ENCODE assay signal across 33 cellular contexts in the genomic region with DNA sequence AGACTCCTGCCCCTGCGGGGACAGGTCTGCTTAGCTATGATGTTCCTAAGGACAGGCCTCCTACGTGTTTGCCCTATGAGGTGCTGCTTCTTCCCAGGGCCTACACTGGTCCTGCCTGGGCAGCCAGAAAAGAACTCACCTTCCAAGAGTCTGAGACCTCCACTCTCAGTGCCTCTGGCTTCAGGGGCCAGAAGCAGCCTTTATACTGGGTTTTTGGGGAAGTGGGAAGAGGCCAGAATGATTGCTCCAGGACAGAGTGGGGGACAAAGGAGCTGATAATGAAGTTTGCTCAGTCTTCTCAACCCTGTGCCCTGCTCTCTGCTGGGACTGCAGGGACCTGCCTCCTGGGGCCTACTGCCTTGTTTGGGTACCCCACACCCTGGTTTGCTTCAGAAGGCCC. TPM values are rescaled to one million over a fixed set of nuclear protein-coding genes. Genes with fewer than 3 reads are reported as not detected.
"Had no signal": no experiment of that assay in that cellular context is flagged by ENCODE, and none has a peak within 500 bp of the region (broad histone marks: within the 10 kb centered on the region; RNA-seq: fewer than 3 reads in every experiment).

PRG3 (minus strand) TSS at position 176 of the 400 bp plus-strand sequence. CDS start 442 bp downstream, outside the sequence.

- FAIRE-seq: urothelium cell line had no signal

- H3K9me3 Mint-ChIP-seq: stimulated activated effector memory CD8-positive, alpha-beta T cell treated with anti-CD3 and anti-CD28 coated beads, Interleukin-12 subunit alpha, Interleukin-12 subunit beta, amount 100 ng/mL, for 72 hours; stimulated activated memory B cell treated with anti-CD40 and anti-IgM and Interleukin-4, amounts not matched to agents 10 μg/mL and 1 μg/mL and 100 μg/mL, for 72 hours; stimulated activated naive CD8-positive, alpha-beta T cell treated with anti-CD3 and anti-CD28 coated beads, Interleukin-15, amount 100 ng/mL, for 72 hours; stimulated activated naive CD8-positive, alpha-beta T cell treated with anti-CD3 and anti-CD28 coated beads, Interleukin-15, Interleukin-2, amounts not matched to agents 100 ng/mL and 50 ng/mL, for 24 hours; type B pancreatic cell had no signal

- H3K27me3 ChIP-seq: suprapubic skin, testis, thyroid gland, tibial nerve, transverse colon, upper lobe of left lung, upper lobe of right lung, uterus, vagina had no signal

- H3K4me1 Mint-ChIP-seq: stimulated activated effector memory CD8-positive, alpha-beta T cell treated with anti-CD3 and anti-CD28 coated beads, Interleukin-12 subunit alpha, Interleukin-12 subunit beta, amount 100 ng/mL, for 72 hours; stimulated activated memory B cell treated with anti-CD40 and anti-IgM and Interleukin-4, amounts not matched to agents 10 μg/mL and 1 μg/mL and 100 μg/mL, for 72 hours; stimulated activated naive B cell treated with anti-CD40 and anti-IgM and Interleukin-4, amounts not matched to agents 10 μg/mL and 1 μg/mL and 100 μg/mL, for 72 hours; stimulated activated naive CD8-positive, alpha-beta T cell treated with anti-CD3 and anti-CD28 coated beads, Interleukin-15, amount 100 ng/mL, for 72 hours had no signal

- H3K36me3 Mint-ChIP-seq: stimulated activated effector memory CD8-positive, alpha-beta T cell treated with anti-CD3 and anti-CD28 coated beads, Interleukin-12 subunit alpha, Interleukin-12 subunit beta, amount 100 ng/mL, for 72 hours; stimulated activated memory B cell treated with anti-CD40 and anti-IgM and Interleukin-4, amounts not matched to agents 10 μg/mL and 1 μg/mL and 100 μg/mL, for 72 hours; stimulated activated naive B cell treated with anti-CD40 and anti-IgM and Interleukin-4, amounts not matched to agents 10 μg/mL and 1 μg/mL and 100 μg/mL, for 72 hours; type B pancreatic cell had no signal

- H3K27ac Mint-ChIP-seq: stimulated activated effector memory CD8-positive, alpha-beta T cell treated with anti-CD3 and anti-CD28 coated beads, Interleukin-12 subunit alpha, Interleukin-12 subunit beta, amount 100 ng/mL, for 72 hours; stimulated activated memory B cell treated with anti-CD40 and anti-IgM and Interleukin-4, amounts not matched to agents 10 μg/mL and 1 μg/mL and 100 μg/mL, for 72 hours; stimulated activated naive CD8-positive, alpha-beta T cell treated with anti-CD3 and anti-CD28 coated beads, Interleukin-15, Interleukin-2, amounts not matched to agents 100 ng/mL and 50 ng/mL, for 24 hours; type B pancreatic cell had no signal

- H3K9me3 ChIP-seq: stomach, suprapubic skin, testis, thoracic aorta, thyroid gland, tibial artery, tibial nerve, transverse colon, upper lobe of left lung, upper lobe of right lung, uterus, vagina had no signal

- H3K36me3 ChIP-seq: stomach, suprapubic skin, thoracic aorta, thyroid gland, tibial artery, tibial nerve, transverse colon, upper lobe of left lung, upper lobe of right lung, uterus, vagina had no signal

- H3K27ac ChIP-seq: stomach, suprapubic skin, testis, thoracic aorta, thyroid gland, tibial artery, tibial nerve, transverse colon, upper lobe of left lung, upper lobe of right lung, uterus, vagina had no signal

- H3K4me1 ChIP-seq: stomach, suprapubic skin, testis, thyroid gland, tibial artery, tibial nerve, transverse colon, upper lobe of left lung, upper lobe of right lung, uterus, vagina had no signal

- DNase-seq: stimulated activated CD4-positive, alpha-beta T cell treated with anti-CD3 and anti-CD28 coated beads, Interleukin-2, amount 100 ng/mL, for 48 hours; stimulated activated CD4-positive, alpha-beta T cell treated with anti-CD3 and anti-CD28 coated beads, Interleukin-4, amount 100 ng/mL, for 1 hour; stimulated activated CD4-positive, alpha-beta T cell treated with anti-CD3 and anti-CD28 coated beads, Interleukin-4, amount 100 ng/mL, for 24 hours; stimulated activated CD4-positive, alpha-beta T cell treated with anti-CD3 and anti-CD28 coated beads, Interleukin-4, amount 100 ng/mL, for 4 hours; stimulated activated CD8-positive, alpha-beta memory T cell treated with anti-CD3 and anti-CD28 coated beads, Interleukin-4, amount 100 ng/mL, for 48 hours; stimulated activated naive B cell treated with anti-CD40 and anti-IgM and Interleukin-4, amounts not matched to agents 10 μg/mL and 1 μg/mL and 100 μg/mL, for 72 hours; stimulated activated naive CD4-positive, alpha-beta T cell; stimulated activated naive CD4-positive, alpha-beta T cell treated with Interleukin-2 at 50 U/mL for 16 hours; stimulated activated naive CD8-positive, alpha-beta T cell treated with anti-CD3 and anti-CD28 coated beads, Interleukin-15, amount 100 ng/mL, for 72 hours; stimulated activated naive CD8-positive, alpha-beta T cell treated with anti-CD3 and anti-CD28 coated beads, Interleukin-15, Interleukin-2, amounts not matched to agents 100 U/mL and 50 U/mL, for 24 hours; stomach; substantia nigra; testis; thyroid gland; tibial artery; transverse colon; trophoblast cell; upper lobe of left lung; upper lobe of right lung; uterus had no signal

- H3K4me3 ChIP-seq: stomach, suprapubic skin, testis, thoracic aorta, thyroid gland, tibial artery, tibial nerve, transverse colon, upper lobe of left lung, upper lobe of right lung, uterus, vagina had no signal

- H3K4me3 Mint-ChIP-seq: stimulated activated effector memory CD8-positive, alpha-beta T cell treated with anti-CD3 and anti-CD28 coated beads, Interleukin-12 subunit alpha, Interleukin-12 subunit beta, amount 100 ng/mL, for 72 hours; stimulated activated memory B cell treated with anti-CD40 and anti-IgM and Interleukin-4, amounts not matched to agents 10 μg/mL and 1 μg/mL and 100 μg/mL, for 72 hours; stimulated activated naive B cell treated with anti-CD40 and anti-IgM and Interleukin-4, amounts not matched to agents 10 μg/mL and 1 μg/mL and 100 μg/mL, for 72 hours; stimulated activated naive CD8-positive, alpha-beta T cell treated with anti-CD3 and anti-CD28 coated beads, Interleukin-15, amount 100 ng/mL, for 72 hours; stimulated activated naive CD8-positive, alpha-beta T cell treated with anti-CD3 and anti-CD28 coated beads, Interleukin-15, Interleukin-2, amounts not matched to agents 100 ng/mL and 50 ng/mL, for 24 hours; type B pancreatic cell had no signal

- ATAC-seq: stimulated activated effector memory CD8-positive, alpha-beta T cell treated with anti-CD3 and anti-CD28 coated beads, Interleukin-12 subunit alpha, Interleukin-12 subunit beta, amount 100 ng/mL, for 72 hours; stimulated activated memory B cell treated with anti-CD40 and anti-IgM and Interleukin-4, amounts not matched to agents 10 μg/mL and 1 μg/mL and 100 μg/mL, for 72 hours; stimulated activated naive CD8-positive, alpha-beta T cell treated with anti-CD3 and anti-CD28 coated beads, Interleukin-15, amount 100 ng/mL, for 72 hours; stimulated activated naive CD8-positive, alpha-beta T cell treated with anti-CD3 and anti-CD28 coated beads, Interleukin-15, Interleukin-2, amounts not matched to agents 100 U/mL and 50 U/mL, for 24 hours; upper lobe of right lung had no signal

RNA-seq across cellular contexts. Expression of gene PRG3, which starts in this region (rescaled TPM):
- total RNA-seq: stomach, subcutaneous adipose tissue, suprapubic skin, temporal lobe, testis, thoracic aorta, thyroid gland, tibial nerve, transverse colon, upper lobe of left lung, upper lobe of right lung, ureter, urinary bladder, uterus, vagina had no signal
- polyA plus RNA-seq: stomach, urinary bladder had no signal
